ENCODE assay signal across 9 cellular contexts in the genomic region with DNA sequence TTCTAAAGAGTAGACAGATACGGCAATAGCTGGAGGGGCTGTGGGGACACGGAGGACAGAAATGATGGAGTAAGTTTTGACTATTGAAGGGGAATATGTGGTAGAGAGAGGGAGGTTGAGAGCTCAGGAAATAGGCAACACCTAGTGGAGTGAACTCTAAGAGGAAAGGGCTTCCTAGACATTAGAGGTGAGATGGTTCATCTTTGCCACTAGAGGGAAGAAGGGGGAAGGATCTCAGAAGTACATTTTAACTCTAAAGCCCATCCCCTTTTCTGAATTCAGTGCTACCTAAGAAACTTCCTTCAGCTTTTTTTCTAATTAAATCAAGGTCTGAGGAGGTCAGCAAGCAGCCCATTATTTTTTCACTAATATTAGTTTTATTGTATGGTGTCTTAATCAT.
A peak's percentile ranks its signal among the peaks of the same experiment; 100 is the strongest.
DNase-seq lines count a peak whose midpoint lies in the region; ATAC-seq and TF ChIP-seq lines count a peak whose summit lies in the region.
"Had no signal": no experiment of that assay in that cellular context is flagged by ENCODE, and none has a peak within 500 bp of the region (broad histone marks: within the 10 kb centered on the region; RNA-seq: fewer than 3 reads in every experiment).

No MANE protein-coding gene starts in this region.

- H3K36me3 ChIP-seq in breast epithelium (no peaks in the 10 kb centered on the region), WERI-Rb-1 (no peaks in the 10 kb centered on the region), upper lobe of right lung (no peaks in the 10 kb centered on the region)

- H3K4me1 ChIP-seq in breast epithelium (no peaks in the 10 kb centered on the region), upper lobe of right lung (no peaks in the 10 kb centered on the region)

- peaks cover 7 to 8% of the 10 kb centered on the region in 2 donors for H3K9me3 ChIP-seq in breast epithelium
- H3K9me3 ChIP-seq in WERI-Rb-1 (ENCODE audit: severe bottlenecking), result no peaks in the 10 kb centered on the region
- no peaks in the 10 kb centered on the region for H3K9me3 ChIP-seq in upper lobe of right lung

- no TSS peak for BruUV-seq in MCF 10A (replicated peaks; lab: Mats Ljungman, UMichigan)

- no peaks in the 10 kb centered on the region for H3K9me3 Mint-ChIP-seq in MCF 10A (ENCODE audit: unreplicated experiment)
- H3K9me3 Mint-ChIP-seq in HFFc6, result peaks cover 28% of the 10 kb centered on the region

- POLR2A ChIA-PET in MCF 10A (lab: Yijun Ruan, JAX), result interaction anchor here (1.5 kb wide), 1 partner anchor 9 kb away, joined by 5 read pairs; no protein-coding TSS in a partner anchor

- H3K4me3 Mint-ChIP-seq in MCF 10A (ENCODE audit: unreplicated experiment) (no peak overlapping the region), HFFc6 (no peak overlapping the region)
- H3K4me3 Mint-ChIP-seq: naive B cell had no signal

- H3K27me3 ChIP-seq in breast epithelium, result no peaks in the 10 kb centered on the region
- H3K27me3 ChIP-seq in WERI-Rb-1 (ENCODE audit: insufficient read depth, low read depth, severe bottlenecking), result no peaks in the 10 kb centered on the region
- H3K27me3 ChIP-seq in upper lobe of right lung, result no peaks in the 10 kb centered on the region

- peak; percentile 32 for DNase-seq in MCF 10A (ENCODE audit: unreplicated experiment)
- DNase-seq in breast epithelium (ENCODE audit: low spot score in 2 of 2), result no peak
- DNase-seq in HuH-7.5 (ENCODE audit: low spot score), result peak; percentile 30
- DNase-seq in WERI-Rb-1, result no peak
- DNase-seq in upper lobe of right lung, result no peak
- no peak for DNase-seq in NCI-H2081 (lab: John Stamatoyannopoulos, UW)
- DNase-seq in activated gamma-delta T cell (lab: John Stamatoyannopoulos, UW), result no peak
- no peak for DNase-seq in HFFc6
- DNase-seq: naive B cell had no signal

- peak; percentile 31 for TF ChIP-seq CTCF in MCF 10A (IDR thresholded peaks at IDR 0.05; ENCODE audit: unreplicated experiment)
- no peak for TF ChIP-seq CTCF in breast epithelium (IDR thresholded peaks at IDR 0.05)
- TF ChIP-seq CTCF in WERI-Rb-1 (IDR thresholded peaks at IDR 0.05; ENCODE audit: low read depth, low read length), result peak; percentile 60
- TF ChIP-seq CTCF in upper lobe of right lung (IDR thresholded peaks at IDR 0.05), result peak; percentile 29
- TF ChIP-seq CTCF in HFFc6 (IDR thresholded peaks at IDR 0.05), result no peak

- H3K36me3 Mint-ChIP-seq in MCF 10A (ENCODE audit: insufficient read depth, unreplicated experiment) (no peaks in the 10 kb centered on the region), HFFc6 (ENCODE audit: low read depth) (no peaks in the 10 kb centered on the region)
- H3K36me3 Mint-ChIP-seq: naive B cell had no signal

- H3K27ac Mint-ChIP-seq in MCF 10A (ENCODE audit: low read depth, unreplicated experiment), result no peak overlapping the region
- H3K27ac Mint-ChIP-seq in HFFc6, result no peak overlapping the region
- H3K27ac Mint-ChIP-seq: naive B cell had no signal

- no peaks in the 10 kb centered on the region for H3K4me1 Mint-ChIP-seq in MCF 10A (ENCODE audit: insufficient read depth, unreplicated experiment)
- no peaks in the 10 kb centered on the region for H3K4me1 Mint-ChIP-seq in HFFc6 (ENCODE audit: low read depth)
- H3K4me1 Mint-ChIP-seq: naive B cell had no signal

- H3K27me3 Mint-ChIP-seq in MCF 10A (ENCODE audit: insufficient read depth, unreplicated experiment), result no peaks in the 10 kb centered on the region
- H3K27me3 Mint-ChIP-seq in HFFc6 (ENCODE audit: insufficient read depth), result no peaks in the 10 kb centered on the region
- H3K27me3 Mint-ChIP-seq: naive B cell had no signal

- peak; percentile 33 for ATAC-seq in upper lobe of right lung

- CTCF ChIA-PET in MCF 10A (lab: Yijun Ruan, JAX), result interaction anchor here (0.6 to 1.8 kb wide), 13 partner anchors 10 to 1502 kb away, joined by 3 to 6 read pairs (median 3); no protein-coding TSS in a partner anchor

- TF ChIP-seq POLR2A in breast epithelium (IDR thresholded peaks at IDR 0.05), result no peak

- H3K4me3 ChIP-seq in breast epithelium (no peak overlapping the region), WERI-Rb-1 (ENCODE audit: low read depth, low read length) (no peak overlapping the region), upper lobe of right lung (no peak overlapping the region)

- intact Hi-C loops in MCF 10A (cut with micrococcal nuclease), result loop anchor here (1.0 kb wide), 1 partner anchor 195 kb away; no protein-coding TSS in a partner anchor
- intact Hi-C loops in breast epithelium (cut with DNase I; ENCODE audit: low total_unique reads), result no loop called here
- intact Hi-C loops in upper lobe of right lung (cut with DNase I), result no loop called here

- no peak overlapping the region for H3K27ac ChIP-seq in breast epithelium
- no peak overlapping the region for H3K27ac ChIP-seq in WERI-Rb-1
- no peak overlapping the region for H3K27ac ChIP-seq in upper lobe of right lung

Comparison
In these comparisons a context has a peak if more than half of its experiments do, and no peak if none do; other contexts are left out.
1. DNase-seq: peak in MCF 10A (single experiment) and HuH-7.5 (single experiment); none in breast epithelium (0 of 2), WERI-Rb-1 (single experiment), upper lobe of right lung (single experiment), NCI-H2081 (0 of 2), activated gamma-delta T cell (single experiment) and HFFc6 (single experiment).
2. CTCF ChIP-seq: peak in MCF 10A (single experiment), WERI-Rb-1 (single experiment) and upper lobe of right lung (single experiment); none in breast epithelium (0 of 3) and HFFc6 (single experiment).